In the genomic region with DNA sequence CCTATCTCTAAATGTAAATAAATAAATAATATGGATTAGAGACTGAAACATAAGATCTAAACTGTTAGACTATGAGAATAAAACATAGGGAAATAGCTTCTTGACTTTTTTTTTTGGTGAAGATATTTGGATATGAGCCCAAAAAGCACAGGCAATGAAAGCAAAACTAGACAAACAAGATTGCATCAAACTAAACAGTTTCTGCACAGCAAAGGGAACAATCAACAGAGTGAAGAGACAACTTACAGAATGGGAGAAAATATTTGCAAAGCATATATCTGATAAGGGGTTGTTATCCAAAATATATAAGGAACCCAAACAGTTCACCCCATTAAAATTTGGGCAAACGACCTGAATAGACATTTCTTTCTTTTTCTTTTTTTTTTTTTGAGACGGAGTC, we compare ENCODE assay signal across 1 cellular context.
TF ChIP-seq lines count a peak whose summit lies in the region.

No MANE protein-coding gene starts in this region.

TF ChIP-seq in liver, 16 proteins besides CTCF, POLR2A, EP300 and RAD21 (continued from another document):
- TF ChIP-seq, protein P1, sequence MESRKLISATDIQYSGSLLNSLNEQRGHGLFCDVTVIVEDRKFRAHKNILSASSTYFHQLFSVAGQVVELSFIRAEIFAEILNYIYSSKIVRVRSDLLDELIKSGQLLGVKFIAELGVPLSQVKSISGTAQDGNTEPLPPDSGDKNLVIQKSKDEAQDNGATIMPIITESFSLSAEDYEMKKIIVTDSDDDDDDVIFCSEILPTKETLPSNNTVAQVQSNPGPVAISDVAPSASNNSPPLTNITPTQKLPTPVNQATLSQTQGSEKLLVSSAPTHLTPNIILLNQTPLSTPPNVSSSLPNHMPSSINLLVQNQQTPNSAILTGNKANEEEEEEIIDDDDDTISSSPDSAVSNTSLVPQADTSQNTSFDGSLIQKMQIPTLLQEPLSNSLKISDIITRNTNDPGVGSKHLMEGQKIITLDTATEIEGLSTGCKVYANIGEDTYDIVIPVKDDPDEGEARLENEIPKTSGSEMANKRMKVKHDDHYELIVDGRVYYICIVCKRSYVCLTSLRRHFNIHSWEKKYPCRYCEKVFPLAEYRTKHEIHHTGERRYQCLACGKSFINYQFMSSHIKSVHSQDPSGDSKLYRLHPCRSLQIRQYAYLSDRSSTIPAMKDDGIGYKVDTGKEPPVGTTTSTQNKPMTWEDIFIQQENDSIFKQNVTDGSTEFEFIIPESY (IDR thresholded peaks at IDR 0.05), result no peak
- TF ChIP-seq, protein P2, sequence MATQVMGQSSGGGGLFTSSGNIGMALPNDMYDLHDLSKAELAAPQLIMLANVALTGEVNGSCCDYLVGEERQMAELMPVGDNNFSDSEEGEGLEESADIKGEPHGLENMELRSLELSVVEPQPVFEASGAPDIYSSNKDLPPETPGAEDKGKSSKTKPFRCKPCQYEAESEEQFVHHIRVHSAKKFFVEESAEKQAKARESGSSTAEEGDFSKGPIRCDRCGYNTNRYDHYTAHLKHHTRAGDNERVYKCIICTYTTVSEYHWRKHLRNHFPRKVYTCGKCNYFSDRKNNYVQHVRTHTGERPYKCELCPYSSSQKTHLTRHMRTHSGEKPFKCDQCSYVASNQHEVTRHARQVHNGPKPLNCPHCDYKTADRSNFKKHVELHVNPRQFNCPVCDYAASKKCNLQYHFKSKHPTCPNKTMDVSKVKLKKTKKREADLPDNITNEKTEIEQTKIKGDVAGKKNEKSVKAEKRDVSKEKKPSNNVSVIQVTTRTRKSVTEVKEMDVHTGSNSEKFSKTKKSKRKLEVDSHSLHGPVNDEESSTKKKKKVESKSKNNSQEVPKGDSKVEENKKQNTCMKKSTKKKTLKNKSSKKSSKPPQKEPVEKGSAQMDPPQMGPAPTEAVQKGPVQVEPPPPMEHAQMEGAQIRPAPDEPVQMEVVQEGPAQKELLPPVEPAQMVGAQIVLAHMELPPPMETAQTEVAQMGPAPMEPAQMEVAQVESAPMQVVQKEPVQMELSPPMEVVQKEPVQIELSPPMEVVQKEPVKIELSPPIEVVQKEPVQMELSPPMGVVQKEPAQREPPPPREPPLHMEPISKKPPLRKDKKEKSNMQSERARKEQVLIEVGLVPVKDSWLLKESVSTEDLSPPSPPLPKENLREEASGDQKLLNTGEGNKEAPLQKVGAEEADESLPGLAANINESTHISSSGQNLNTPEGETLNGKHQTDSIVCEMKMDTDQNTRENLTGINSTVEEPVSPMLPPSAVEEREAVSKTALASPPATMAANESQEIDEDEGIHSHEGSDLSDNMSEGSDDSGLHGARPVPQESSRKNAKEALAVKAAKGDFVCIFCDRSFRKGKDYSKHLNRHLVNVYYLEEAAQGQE (IDR thresholded peaks at IDR 0.05), result no peak
- TF ChIP-seq FOXA1 (IDR thresholded peaks at IDR 0.05) (peak; percentile 63), GABPA (IDR thresholded peaks at IDR 0.05 in 1 of 2, conservative IDR thresholded peaks at IDR 0.05 in 1 of 2) (no peak), NR2F2 (IDR thresholded peaks at IDR 0.05) (no peak), FOXA2 (IDR thresholded peaks at IDR 0.05) (peak; percentile 69), YY1 (IDR thresholded peaks at IDR 0.05) (peak; percentile 49), EGR1 (IDR thresholded peaks at IDR 0.05; ENCODE audit: low read depth in 2 of 2) (peak in 1 of 2 donors; percentile 49), HNF4G (IDR thresholded peaks at IDR 0.05) (no peak), JUND (IDR thresholded peaks at IDR 0.05) (peak in 1 of 2 donors; percentile 52), RXRA (IDR thresholded peaks at IDR 0.05) (peak in 1 of 2 donors; percentile 62), SP1 (IDR thresholded peaks at IDR 0.05) (peak; percentile 9), TAF1 (conservative IDR thresholded peaks at IDR 0.05) (no peak)
